Comparison of ENCODE assay signal across 18 cellular contexts in genomic region chr4:64724689-64725088, GRCh38.
DNase-seq lines count a peak whose midpoint lies in the region; ATAC-seq and TF ChIP-seq lines count a peak whose summit lies in the region.
"Had no signal": no experiment of that assay in that cellular context is flagged by ENCODE, and none has a peak within 500 bp of the region (broad histone marks: within the 10 kb centered on the region; RNA-seq: fewer than 3 reads in every experiment).

No MANE protein-coding gene starts in this region.

- TF ChIP-seq CTCF in DND-41 (IDR thresholded peaks at IDR 0.05; ENCODE audit: borderline replicate concordance, extremely low read depth, low read length, poor library complexity, severe bottlenecking) (no peak), PC-3 (conservative IDR thresholded peaks at IDR 0.05; ENCODE audit: low read depth, low read length) (no peak), GM10248 (IDR thresholded peaks at IDR 0.05; ENCODE audit: control extremely low read depth, extremely low read depth, low read depth, missing control alignments) (no peak)

- DNase-seq in DND-41, result no peak
- no peak for DNase-seq in PC-3
- no peak for DNase-seq in mesendoderm
- DNase-seq in H4 (ENCODE audit: low spot score), result no peak
- DNase-seq in GM10248 (ENCODE audit: extremely low spot score), result no peak
- DNase-seq: AML-193; Caco-2; Calu3; CD4-positive, alpha-beta T cell; CD8-positive, alpha-beta T cell; DMS79 treated with DMSO at 0.1 percent for 48 hours; EL; GDM1 had no signal

- H3K18ac ChIP-seq in mesendoderm (ENCODE audit: low read length), result no peak overlapping the region

- no peak overlapping the region for H4K5ac ChIP-seq in mesendoderm (ENCODE audit: low read length)

- H3K36me3 ChIP-seq in DND-41 (ENCODE audit: insufficient read depth, low read length) (no peaks in the 10 kb centered on the region), PC-3 (ENCODE audit: low read depth, low read length) (no peaks in the 10 kb centered on the region), mesendoderm (ENCODE audit: control insufficient read depth, insufficient read depth, low read length) (no peaks in the 10 kb centered on the region)
- H3K36me3 ChIP-seq: BLaER1 treated with 17β-estradiol and CSF1 and Interleukin-3, amounts not matched to agents 10 nM and 100 nM had no signal

- no peaks in the 10 kb centered on the region for H3F3A ChIP-seq in PC-3 (ENCODE audit: low read length, unreplicated experiment)

- intact Hi-C loops in PC-3 (cut with micrococcal nuclease), result no loop called here

- H3K4me3 ChIP-seq in DND-41 (ENCODE audit: low read depth in 1 of 2, low read length in 2 of 2) (no peak overlapping the region), PC-3 (ENCODE audit: low read length) (no peak overlapping the region), mesendoderm (ENCODE audit: low read length) (no peak overlapping the region)
- H3K4me3 ChIP-seq: A549; BLaER1 treated with 17β-estradiol and CSF1 and Interleukin-3, amounts not matched to agents 10 nM and 100 nM had no signal

- H4K8ac ChIP-seq in mesendoderm (ENCODE audit: low read depth, low read length), result no peak overlapping the region

- H4K20me1 ChIP-seq in DND-41 (ENCODE audit: insufficient read depth, low read length) (no peaks in the 10 kb centered on the region), PC-3 (ENCODE audit: low read length) (no peaks in the 10 kb centered on the region)
- H4K20me1 ChIP-seq: BLaER1 treated with 17β-estradiol and CSF1 and Interleukin-3, amounts not matched to agents 10 nM and 100 nM had no signal

- peak overlapping the region; percentile 25 for H3K4ac ChIP-seq in mesendoderm (ENCODE audit: low read depth, low read length)

- H3K9me3 ChIP-seq in DND-41 (ENCODE audit: insufficient read depth, low read length, severe bottlenecking) (no peaks in the 10 kb centered on the region), PC-3 (ENCODE audit: low read length) (no peaks in the 10 kb centered on the region)
- H3K9me3 ChIP-seq: A549; BLaER1 treated with 17β-estradiol and CSF1 and Interleukin-3, amounts not matched to agents 10 nM and 100 nM; Caco-2 had no signal

- POLR2A ChIA-PET in PC-3 (lab: Charles Lee; ENCODE audit: unreplicated experiment) (no interaction called here), GM10248 (lab: Yijun Ruan, JAX) (no interaction called here)

- H3K27ac ChIP-seq in DND-41 (ENCODE audit: low read length), result no peak overlapping the region
- no peak overlapping the region for H3K27ac ChIP-seq in PC-3 (ENCODE audit: low read length)
- H3K27ac ChIP-seq in mesendoderm (ENCODE audit: low read depth, low read length), result no peak overlapping the region
- H3K27ac ChIP-seq: 22Rv1; A549; BLaER1 treated with 17β-estradiol and CSF1 and Interleukin-3, amounts not matched to agents 10 nM and 100 nM; C4-2B had no signal

- H2BK120ac ChIP-seq in mesendoderm (ENCODE audit: low read depth, low read length), result no peak overlapping the region

- H3K79me1 ChIP-seq in mesendoderm (ENCODE audit: low read length), result no peaks in the 10 kb centered on the region

- H2BK15ac ChIP-seq in mesendoderm (replicated peaks; ENCODE audit: low read depth), result no peak overlapping the region

- no peak overlapping the region for H3K23ac ChIP-seq in mesendoderm (ENCODE audit: low read length)

- BruUV-seq in PC-3 (replicated peaks; lab: Mats Ljungman, UMichigan), result no TSS peak

- H3K9ac ChIP-seq in DND-41 (ENCODE audit: low read depth, low read length), result no peak overlapping the region
- no peak overlapping the region for H3K9ac ChIP-seq in PC-3 (ENCODE audit: low read length)
- H3K9ac ChIP-seq in mesendoderm (ENCODE audit: low read length), result no peak overlapping the region
- H3K9ac ChIP-seq: BLaER1 treated with 17β-estradiol and CSF1 and Interleukin-3, amounts not matched to agents 10 nM and 100 nM had no signal

- H3K27me3 ChIP-seq in DND-41 (ENCODE audit: insufficient read depth, low read length, poor library complexity) (no peaks in the 10 kb centered on the region), PC-3 (ENCODE audit: low read length) (no peaks in the 10 kb centered on the region), mesendoderm (ENCODE audit: insufficient read depth, low read length, poor library complexity) (no peaks in the 10 kb centered on the region)
- H3K27me3 ChIP-seq: BLaER1 treated with 17β-estradiol and CSF1 and Interleukin-3, amounts not matched to agents 10 nM and 100 nM had no signal

- WGBS in mesendoderm (ENCODE audit: extremely low coverage, insufficient coverage, low lambda C conversion rate), result no CpG with 5 or more reads among the region's 9 CpGs

- H3K4me2 ChIP-seq in DND-41 (ENCODE audit: insufficient read depth, low read length) (no peak overlapping the region), PC-3 (ENCODE audit: low read length) (no peak overlapping the region), mesendoderm (ENCODE audit: low read length) (no peak overlapping the region)
- H3K4me2 ChIP-seq: A549; BLaER1 treated with 17β-estradiol and CSF1 and Interleukin-3, amounts not matched to agents 10 nM and 100 nM had no signal

- CTCF ChIA-PET in PC-3 (lab: Charles Lee) (no interaction called here), GM10248 (lab: Yijun Ruan, JAX) (no interaction called here)

- no peaks in the 10 kb centered on the region for H3K4me1 ChIP-seq in DND-41 (ENCODE audit: insufficient read depth, low read length)
- H3K4me1 ChIP-seq in PC-3 (ENCODE audit: insufficient read depth, low read length), result no peaks in the 10 kb centered on the region
- no peaks in the 10 kb centered on the region for H3K4me1 ChIP-seq in mesendoderm (ENCODE audit: control insufficient read depth, low read depth, low read length)
- H3K4me1 ChIP-seq: A549; BLaER1 treated with 17β-estradiol and CSF1 and Interleukin-3, amounts not matched to agents 10 nM and 100 nM; Caco-2 had no signal

- H2AFZ ChIP-seq in DND-41 (ENCODE audit: low read depth, low read length) (0 out of 2 replicates have a peak overlapping the region, but pooled peaks have one; percentile 13), PC-3 (ENCODE audit: low read length) (peak overlapping the region; percentile 22; the same call in 1 of the 2 replicates)

- H3K56ac ChIP-seq in mesendoderm (ENCODE audit: low read length), result no peak overlapping the region

- no peak overlapping the region for H2AK5ac ChIP-seq in mesendoderm (ENCODE audit: low read length)

- no peaks in the 10 kb centered on the region for H3K9me2 ChIP-seq in PC-3 (replicated peaks; ENCODE audit: low read length)

- ATAC-seq in DND-41 (ENCODE audit: insufficient read depth, low read depth), result no peak
- ATAC-seq in PC-3, result no peak
- no peak for ATAC-seq in GM21576 (IDR thresholded peaks at IDR 0.05; ENCODE audit: unreplicated experiment)
- ATAC-seq: A549; CD8-positive, alpha-beta T cell had no signal

- no peak overlapping the region for H2BK5ac ChIP-seq in mesendoderm (ENCODE audit: low read length)

- H3K79me2 ChIP-seq in DND-41 (ENCODE audit: insufficient read depth, low read length) (no peaks in the 10 kb centered on the region), PC-3 (ENCODE audit: low read length) (no peaks in the 10 kb centered on the region), mesendoderm (ENCODE audit: control insufficient read depth, insufficient read depth, low read length) (no peaks in the 10 kb centered on the region)
